7 cellular contexts compared by ENCODE assay signal in genomic region chr2:222768019-222768418, GRCh38.
A peak's percentile ranks its signal among the peaks of the same experiment; 100 is the strongest.
DNase-seq lines count a peak whose midpoint lies in the region; ATAC-seq, FAIRE-seq and TF ChIP-seq lines count a peak whose summit lies in the region.
"Not testable (repeated sequence)": the region's sequence is repeated elsewhere in the genome, so short reads cannot be mapped to it uniquely, and the experiment has no call there.

No MANE protein-coding gene starts in this region.

- H3K4me1 Mint-ChIP-seq in activated naive CD8-positive, alpha-beta T cell treated with anti-CD3 and anti-CD28 coated beads, Interleukin-2, amount 10 ng/mL, durations not matched to agents 7 days and 5 days = not testable (repeated sequence)

- FAIRE-seq in H1 (lab: Jason Lieb, UNC) = not testable (repeated sequence)

- H4K5ac ChIP-seq in H1 (ENCODE audit: insufficient read length, low read depth, low read length) = not testable (repeated sequence)

- WGBS in H1 (ENCODE audit: extremely low coverage in 1 of 2, insufficient coverage in 1 of 2, insufficient read length in 1 of 2, insufficient replicate concordance in 2 of 2, low coverage in 1 of 2, low lambda C conversion rate in 2 of 2, missing lambda C conversion rate in 1 of 2), 2 experiments = 94% methylated on average over 6 of the region's 6 CpGs; no CpG with 5 or more reads in 1 of the 2 experiments

- not testable (repeated sequence) for H4K8ac ChIP-seq in H1 (ENCODE audit: extremely low read depth, insufficient read depth, low read length)

- not testable (repeated sequence) for H2BK120ac ChIP-seq in H1 (replicated peaks; ENCODE audit: low read depth, low read length)

- ATAC-seq in DND-41 (ENCODE audit: insufficient read depth, low read depth) = 0 out of 3 replicates have a peak, but pooled peaks have one; percentile 31
- ATAC-seq in HG03342 (IDR thresholded peaks at IDR 0.05; ENCODE audit: unreplicated experiment) = peak; percentile 53
- ATAC-seq in activated naive CD8-positive, alpha-beta T cell treated with anti-CD3 and anti-CD28 coated beads, Interleukin-2, amount 10 ng/mL, durations not matched to agents 7 days and 5 days (ENCODE audit: low read depth) = not testable (repeated sequence)

- DNase-seq in DND-41; activated naive CD8-positive, alpha-beta T cell treated with anti-CD3 and anti-CD28 coated beads, Interleukin-2, amount 10 ng/mL, durations not matched to agents 7 days and 5 days; H1 (ENCODE audit: low read depth in 1 of 2, low spot score in 2 of 2): not testable (repeated sequence)
- DNase-seq in GM03348 (ENCODE audit: low spot score) (peak; percentile 27), RPMI7951 (ENCODE audit: low read depth) (peak; percentile 32), fibroblast of mammary gland (ENCODE audit: low read depth) (peak; percentile 43)

- H3K4me3 Mint-ChIP-seq in activated naive CD8-positive, alpha-beta T cell treated with anti-CD3 and anti-CD28 coated beads, Interleukin-2, amount 10 ng/mL, durations not matched to agents 7 days and 5 days = peak overlapping the region; percentile 31

- TF ChIP-seq RAD21 in H1 (IDR thresholded peaks at IDR 0.05 in 1 of 2, conservative IDR thresholded peaks at IDR 0.05 in 1 of 2; ENCODE audit: low read depth in 2 of 2, low read length in 2 of 2) = not testable (repeated sequence)

- peak overlapping the region; percentile 48 for H3K14ac ChIP-seq in H1 (ENCODE audit: insufficient read length)

- H2BK15ac ChIP-seq in H1 (ENCODE audit: low read length) = not testable (repeated sequence)

- not testable (repeated sequence) for H3K27ac Mint-ChIP-seq in activated naive CD8-positive, alpha-beta T cell treated with anti-CD3 and anti-CD28 coated beads, Interleukin-2, amount 10 ng/mL, durations not matched to agents 7 days and 5 days

- H3K9me3 Mint-ChIP-seq in activated naive CD8-positive, alpha-beta T cell treated with anti-CD3 and anti-CD28 coated beads, Interleukin-2, amount 10 ng/mL, durations not matched to agents 7 days and 5 days = not testable (repeated sequence)

- H2BK5ac ChIP-seq in H1 (ENCODE audit: low read depth, low read length) = not testable (repeated sequence)

- H4K91ac ChIP-seq in H1 (replicated peaks; ENCODE audit: insufficient read length, low read length) = not testable (repeated sequence)

- not testable (repeated sequence) for H3K27me3 ChIP-seq in DND-41 (ENCODE audit: insufficient read depth, low read length, poor library complexity); H1 (replicated peaks in 1 of 4; ENCODE audit: control insufficient read depth in 3 of 4, extremely low read depth in 1 of 4, insufficient read depth in 3 of 4, low read length in 3 of 4)

- not testable (repeated sequence) for H3K36me3 Mint-ChIP-seq in activated naive CD8-positive, alpha-beta T cell treated with anti-CD3 and anti-CD28 coated beads, Interleukin-2, amount 10 ng/mL, durations not matched to agents 7 days and 5 days

- H3K4me1 ChIP-seq in DND-41 (ENCODE audit: insufficient read depth, low read length); H1 (replicated peaks in 1 of 4; ENCODE audit: control insufficient read depth in 3 of 4, insufficient read depth in 4 of 4, low read length in 3 of 4): not testable (repeated sequence)

- H3K9me3 ChIP-seq in DND-41 (ENCODE audit: insufficient read depth, low read length, severe bottlenecking); H1 (ENCODE audit: insufficient read depth in 2 of 2, low read depth in 1 of 2, low read length in 1 of 2): not testable (repeated sequence)

- not testable (repeated sequence) for TF ChIP-seq CTCF in DND-41 (IDR thresholded peaks at IDR 0.05; ENCODE audit: borderline replicate concordance, extremely low read depth, low read length, poor library complexity, severe bottlenecking); H1 (IDR thresholded peaks at IDR 0.05; ENCODE audit: control extremely low read depth in 1 of 3, insufficient read depth in 1 of 3, low read depth in 1 of 3, low read length in 3 of 3); fibroblast of mammary gland (conservative IDR thresholded peaks at IDR 0.05; ENCODE audit: control insufficient read depth, insufficient read depth, low read depth, low read length)

- H3K4me3 ChIP-seq in DND-41 (ENCODE audit: low read depth in 1 of 2, low read length in 2 of 2); H1 (ENCODE audit: extremely low read depth in 1 of 4, insufficient read depth in 2 of 4, low read depth in 3 of 4, low read length in 4 of 4); fibroblast of mammary gland (ENCODE audit: control insufficient read depth, low read depth, low read length): not testable (repeated sequence)

- H3K27me3 Mint-ChIP-seq in activated naive CD8-positive, alpha-beta T cell treated with anti-CD3 and anti-CD28 coated beads, Interleukin-2, amount 10 ng/mL, durations not matched to agents 7 days and 5 days = peaks cover 58% of the 10 kb centered on the region

- CTCF ChIA-PET in H1 (lab: Charles Lee; ENCODE audit: partially characterized antibody) = interaction anchor here (0.6 to 1.1 kb wide), 3 partner anchors 24 to 76 kb away, joined by 3 read pairs; no protein-coding TSS in a partner anchor

- not testable (repeated sequence) for H3K56ac ChIP-seq in H1 (replicated peaks; ENCODE audit: insufficient read length, low read depth, low read length)

- not testable (repeated sequence) for H3K4ac ChIP-seq in H1 (replicated peaks; ENCODE audit: insufficient read length, low read depth, low read length)

- not testable (repeated sequence) for H2BK20ac ChIP-seq in H1 (ENCODE audit: low read length)

- not testable (repeated sequence) for H3K36me3 ChIP-seq in DND-41 (ENCODE audit: insufficient read depth, low read length); H1 (ENCODE audit: control insufficient read depth in 2 of 4, insufficient read depth in 4 of 4, low read length in 3 of 4)

- not testable (repeated sequence) for H3K9ac ChIP-seq in DND-41 (ENCODE audit: low read depth, low read length); H1 (replicated peaks in 1 of 4; ENCODE audit: extremely low read depth in 1 of 4, low read depth in 3 of 4, low read length in 3 of 4)

- not testable (repeated sequence) for H2AFZ ChIP-seq in DND-41 (ENCODE audit: low read depth, low read length); H1 (ENCODE audit: low read length)

- not testable (repeated sequence) for H3K27ac ChIP-seq in DND-41 (ENCODE audit: low read length); H1 (ENCODE audit: low read depth, low read length)

- not testable (repeated sequence) for H3K18ac ChIP-seq in H1 (ENCODE audit: extremely low read depth, low read length)

- H3K4me2 ChIP-seq in DND-41 (ENCODE audit: insufficient read depth, low read length); H1 (ENCODE audit: insufficient read depth in 1 of 2, low read depth in 2 of 2, low read length in 2 of 2): not testable (repeated sequence)

- not testable (repeated sequence) for H3K23ac ChIP-seq in H1 (ENCODE audit: insufficient read length)

- not testable (repeated sequence) for H4K20me1 ChIP-seq in DND-41 (ENCODE audit: insufficient read depth, low read length); H1 (replicated peaks in 1 of 2; ENCODE audit: control insufficient read depth in 1 of 2, insufficient read depth in 2 of 2, low read length in 2 of 2)

- not testable (repeated sequence) for H3K79me2 ChIP-seq in DND-41 (ENCODE audit: insufficient read depth, low read length); H1 (ENCODE audit: control insufficient read depth in 1 of 2, insufficient read depth in 2 of 2, low read length in 2 of 2)

- not testable (repeated sequence) for H3K23me2 ChIP-seq in H1 (ENCODE audit: low read depth, low read length)

- POLR2A ChIA-PET in activated naive CD8-positive, alpha-beta T cell treated with anti-CD3 and anti-CD28 coated beads, Interleukin-2, amount 10 ng/mL, durations not matched to agents 7 days and 5 days (lab: Charles Lee); H1 (lab: Charles Lee; ENCODE audit: partially characterized antibody): not testable (repeated sequence)

- not testable (repeated sequence) for H2AK5ac ChIP-seq in H1 (ENCODE audit: low read depth, low read length)

- TF ChIP-seq POLR2A in H1 (IDR thresholded peaks at IDR 0.05; ENCODE audit: control extremely low read depth in 1 of 2, low read depth in 2 of 2, low read length in 2 of 2) = not testable (repeated sequence)

- not testable (repeated sequence) for H3K79me1 ChIP-seq in H1 (ENCODE audit: low read depth, low read length)

- H2BK12ac ChIP-seq in H1 (ENCODE audit: low read depth, low read length) = not testable (repeated sequence)

- TF ChIP-seq EP300 in H1 (IDR thresholded peaks at IDR 0.05; ENCODE audit: borderline replicate concordance in 1 of 2, low read depth in 2 of 2, low read length in 2 of 2) = not testable (repeated sequence)
